ENCODE assay signal across 12 cellular contexts in genomic region chr9:27394154-27394825, GRCh38.
DNase-seq lines count a peak whose midpoint lies in the region; ATAC-seq, FAIRE-seq and TF ChIP-seq lines count a peak whose summit lies in the region.
"Had no signal": no experiment of that assay in that cellular context is flagged by ENCODE, and none has a peak within 500 bp of the region (broad histone marks: within the 10 kb centered on the region; RNA-seq: fewer than 3 reads in every experiment).

No MANE protein-coding gene starts in this region.

- intact Hi-C loops in stomach (cut with DNase I; ENCODE audit: low total_unique reads): no loop called here

- H3K4me1 ChIP-seq in Loucy (ENCODE audit: insufficient read depth, low read length, poor library complexity, severe bottlenecking): peaks cover 22% of the 10 kb centered on the region
- H3K4me1 ChIP-seq in stomach: peaks cover 11 to 35% (median 23%) of the 10 kb centered on the region in 4 donors

- no peaks in the 10 kb centered on the region for H3K9me3 ChIP-seq in Loucy (ENCODE audit: insufficient read depth, low read depth, low read length)
- H3K9me3 ChIP-seq in stomach: no peaks in the 10 kb centered on the region
- H3K9me3 ChIP-seq: right lobe of liver had no signal

- TF ChIP-seq POLR2A in stomach (IDR thresholded peaks at IDR 0.05): no peak

- H3K9me2 ChIP-seq in Loucy (replicated peaks; ENCODE audit: low read depth, low read length): no peaks in the 10 kb centered on the region

- H3K9ac ChIP-seq in Loucy (ENCODE audit: low read depth, low read length, poor library complexity, severe bottlenecking): no peak overlapping the region

- H3K27me3 ChIP-seq in Loucy (ENCODE audit: insufficient read depth, low read length, poor library complexity, severe bottlenecking) (no peaks in the 10 kb centered on the region), stomach (no peaks in the 10 kb centered on the region)
- H3K27me3 ChIP-seq: right lobe of liver had no signal

- H3K27ac ChIP-seq in stomach: peak overlapping the region in 3 of 5 donors; percentile 27 to 63 (median 38)
- H3K27ac ChIP-seq: right lobe of liver had no signal

- no peak overlapping the region for H2AFZ ChIP-seq in Loucy (ENCODE audit: low read length)

- DNase-seq in dermis microvascular lymphatic vessel endothelial cell (ENCODE audit: low read depth in 2 of 2) (peak; percentile 85 to 92), medulla oblongata (ENCODE audit: extremely low spot score) (peak; percentile 51), stomach (no peak), RCC 7860 (ENCODE audit: low spot score) (no peak), ecto neural progenitor cell (ENCODE audit: low spot score) (no peak)
- DNase-seq in stimulated activated CD4-positive, alpha-beta T cell treated with anti-CD3 and anti-CD28 coated beads, Interleukin-15, amount 100 ng/mL, for 24 hours: no peak
- DNase-seq: CD4-positive, CD25-positive, alpha-beta regulatory T cell; kidney; right lobe of liver had no signal

- H3K4me2 ChIP-seq in Loucy (ENCODE audit: low read depth, low read length, poor library complexity, severe bottlenecking): peak overlapping the region; percentile 63

- TF ChIP-seq CTCF in Loucy (conservative IDR thresholded peaks at IDR 0.05; ENCODE audit: low read length) (no peak), stomach (IDR thresholded peaks at IDR 0.05) (no peak)

- FAIRE-seq in RCC 7860 (lab: Jason Lieb, UNC): no peak

- ATAC-seq in GM18909 (IDR thresholded peaks at IDR 0.05; ENCODE audit: poor library complexity, unreplicated experiment): no peak
- ATAC-seq: Panc1 had no signal

- peak overlapping the region; percentile 34 for H3K4me3 ChIP-seq in Loucy (ENCODE audit: low read length, poor library complexity, severe bottlenecking)
- H3K4me3 ChIP-seq in stomach: no peak overlapping the region
- H3K4me3 ChIP-seq: right lobe of liver had no signal

- no peaks in the 10 kb centered on the region for H3K79me2 ChIP-seq in Loucy (ENCODE audit: insufficient read depth, low read length)

- H4K20me1 ChIP-seq in Loucy (ENCODE audit: insufficient read depth, low read length, poor library complexity, severe bottlenecking): no peaks in the 10 kb centered on the region

- no peaks in the 10 kb centered on the region for H3K36me3 ChIP-seq in Loucy (ENCODE audit: insufficient read depth, low read length)
- no peaks in the 10 kb centered on the region for H3K36me3 ChIP-seq in stomach
- H3K36me3 ChIP-seq: right lobe of liver had no signal

- no peak for TF ChIP-seq EP300 in stomach (IDR thresholded peaks at IDR 0.05)

- WGBS in stomach, 5 donors: 20 to 40% (median 27%) methylated on average over 4 of the region's 4 CpGs

- no peaks in the 10 kb centered on the region for H3F3A ChIP-seq in Loucy (ENCODE audit: low read depth)

Comparison
In these comparisons a context has a peak if more than half of its experiments do, and no peak if none do; other contexts are left out.
1. DNase-seq: peak in dermis microvascular lymphatic vessel endothelial cell (2 of 2) and medulla oblongata (single experiment); none in stomach (single experiment), stimulated activated CD4-positive, alpha-beta T cell treated with anti-CD3 and anti-CD28 coated beads, Interleukin-15, amount 100 ng/mL, for 24 hours (single experiment), RCC 7860 (single experiment) and ecto neural progenitor cell (single experiment).